ENCODE assay signal across 1 cellular context in the genomic region with DNA sequence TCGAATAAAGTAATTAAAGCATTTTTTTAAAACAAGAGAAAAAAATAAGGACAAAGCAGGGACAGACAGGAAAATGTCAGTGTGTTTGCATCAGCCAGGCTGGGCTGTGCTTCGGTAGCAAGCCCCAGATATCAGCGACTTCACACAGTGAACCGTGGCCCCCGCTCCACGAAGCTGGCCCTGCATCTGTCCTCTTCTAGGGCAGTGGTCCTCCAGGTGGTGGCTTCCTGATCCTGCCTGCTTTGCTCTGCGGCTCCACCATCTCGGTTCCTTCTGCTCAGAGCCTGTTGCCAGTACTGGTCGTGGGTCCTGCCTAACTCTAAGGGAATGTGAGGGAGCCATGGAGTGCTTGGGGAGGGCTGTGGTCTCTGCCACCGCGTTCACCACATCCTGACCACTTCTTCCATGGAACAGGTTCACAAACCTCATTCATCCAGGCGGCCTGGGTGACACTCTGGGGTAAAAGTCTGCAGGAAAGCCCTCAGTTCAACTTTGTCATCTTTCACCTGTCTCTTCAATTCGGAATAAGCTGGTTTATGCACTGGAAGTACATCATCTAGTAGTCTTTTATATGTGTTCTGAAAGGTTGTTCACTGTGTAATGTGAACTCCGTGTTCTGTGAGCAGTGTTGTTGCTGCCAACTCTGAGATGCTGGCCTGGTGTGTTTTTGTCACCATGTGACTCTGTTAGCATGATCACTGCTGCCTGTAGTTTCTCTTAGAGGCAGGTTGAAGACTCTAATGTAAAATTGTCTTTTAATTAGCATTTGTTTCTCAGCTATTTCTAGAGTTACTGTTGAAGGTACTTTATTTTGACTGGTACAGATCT.
A peak's percentile ranks its signal among the peaks of the same experiment; 100 is the strongest.
TF ChIP-seq lines count a peak whose summit lies in the region.

No MANE protein-coding gene starts in this region.

TF ChIP-seq in K562, 482 proteins besides CTCF, POLR2A, EP300 and RAD21 (continues in another document):
- peak; percentile 95 for TF ChIP-seq ZNF175 (CRISPR knock-in tag; IDR thresholded peaks at IDR 0.05; ENCODE audit: low read depth)
- no peak for TF ChIP-seq ZNF75A (CRISPR knock-in tag; IDR thresholded peaks at IDR 0.05)
- TF ChIP-seq, protein P1, sequence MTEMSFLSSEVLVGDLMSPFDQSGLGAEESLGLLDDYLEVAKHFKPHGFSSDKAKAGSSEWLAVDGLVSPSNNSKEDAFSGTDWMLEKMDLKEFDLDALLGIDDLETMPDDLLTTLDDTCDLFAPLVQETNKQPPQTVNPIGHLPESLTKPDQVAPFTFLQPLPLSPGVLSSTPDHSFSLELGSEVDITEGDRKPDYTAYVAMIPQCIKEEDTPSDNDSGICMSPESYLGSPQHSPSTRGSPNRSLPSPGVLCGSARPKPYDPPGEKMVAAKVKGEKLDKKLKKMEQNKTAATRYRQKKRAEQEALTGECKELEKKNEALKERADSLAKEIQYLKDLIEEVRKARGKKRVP (CRISPR knock-in tag; IDR thresholded peaks at IDR 0.05): peak; percentile 87
- no peak; the same call in 1 of the 2 replicates for TF ChIP-seq BACH1 (tag; IDR thresholded peaks at IDR 0.05)
- 0 out of 4 replicates have a peak, but pooled peaks of 1 of the 2 experiments have one; percentile 24 for TF ChIP-seq MAZ (CRISPR knock-in tag; conservative IDR thresholded peaks at IDR 0.05 in 1 of 2, IDR thresholded peaks at IDR 0.05 in 1 of 2)
- TF ChIP-seq, protein P2, sequence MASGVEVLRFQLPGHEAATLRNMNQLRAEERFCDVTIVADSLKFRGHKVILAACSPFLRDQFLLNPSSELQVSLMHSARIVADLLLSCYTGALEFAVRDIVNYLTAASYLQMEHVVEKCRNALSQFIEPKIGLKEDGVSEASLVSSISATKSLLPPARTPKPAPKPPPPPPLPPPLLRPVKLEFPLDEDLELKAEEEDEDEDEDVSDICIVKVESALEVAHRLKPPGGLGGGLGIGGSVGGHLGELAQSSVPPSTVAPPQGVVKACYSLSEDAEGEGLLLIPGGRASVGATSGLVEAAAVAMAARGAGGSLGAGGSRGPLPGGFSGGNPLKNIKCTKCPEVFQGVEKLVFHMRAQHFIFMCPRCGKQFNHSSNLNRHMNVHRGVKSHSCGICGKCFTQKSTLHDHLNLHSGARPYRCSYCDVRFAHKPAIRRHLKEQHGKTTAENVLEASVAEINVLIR (CRISPR knock-in tag; IDR thresholded peaks at IDR 0.05): 0 out of 2 replicates have a peak, but pooled peaks have one; percentile 17
- TF ChIP-seq RCOR1 (IDR thresholded peaks at IDR 0.05; ENCODE audit: borderline replicate concordance in 1 of 2, low read depth in 2 of 2, low read length in 2 of 2): 0 out of 4 replicates have a peak, but pooled peaks of 1 of the 2 experiments have one; percentile 4
- no peak for TF ChIP-seq RBM17 (IDR thresholded peaks at IDR 0.05; ENCODE audit: borderline replicate concordance, low read depth, low read length)
- peak; percentile 26; the same call in 1 of the 2 replicates for TF ChIP-seq ARID1B (IDR thresholded peaks at IDR 0.05)
- peak; percentile 85 for TF ChIP-seq ZNF134 (CRISPR knock-in tag; conservative IDR thresholded peaks at IDR 0.05)
- TF ChIP-seq CTBP1 (IDR thresholded peaks at IDR 0.05; ENCODE audit: borderline replicate concordance): peak; percentile 58; the same call in 1 of the 2 replicates
- peak; percentile 49 for TF ChIP-seq BRD9 (IDR thresholded peaks at IDR 0.05; ENCODE audit: low read depth, partially characterized antibody)
- TF ChIP-seq CXXC5 (CRISPR knock-in tag; IDR thresholded peaks at IDR 0.05): peak; percentile 65
- TF ChIP-seq, protein P3, sequence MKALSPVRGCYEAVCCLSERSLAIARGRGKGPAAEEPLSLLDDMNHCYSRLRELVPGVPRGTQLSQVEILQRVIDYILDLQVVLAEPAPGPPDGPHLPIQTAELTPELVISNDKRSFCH (CRISPR knock-in tag; IDR thresholded peaks at IDR 0.05): no peak
- TF ChIP-seq, protein P3 (tag; IDR thresholded peaks at IDR 0.05): 0 out of 2 replicates have a peak, but pooled peaks have one; percentile 32
- no peak for TF ChIP-seq BMI1 (IDR thresholded peaks at IDR 0.05; ENCODE audit: low read length)
- TF ChIP-seq ZNF766 (CRISPR knock-in tag; conservative IDR thresholded peaks at IDR 0.05): 0 out of 2 replicates have a peak, but pooled peaks have one; percentile 45
- TF ChIP-seq ZSCAN32 (CRISPR knock-in tag; IDR thresholded peaks at IDR 0.05): peak; percentile 77
- TF ChIP-seq ATF1 (CRISPR knock-in tag; IDR thresholded peaks at IDR 0.05): no peak
- TF ChIP-seq ATF1 (tag; IDR thresholded peaks at IDR 0.05): no peak
- TF ChIP-seq ZBTB17 (CRISPR knock-in tag; IDR thresholded peaks at IDR 0.05): peak; percentile 69; the same call in 1 of the 2 replicates
- TF ChIP-seq, protein P4, sequence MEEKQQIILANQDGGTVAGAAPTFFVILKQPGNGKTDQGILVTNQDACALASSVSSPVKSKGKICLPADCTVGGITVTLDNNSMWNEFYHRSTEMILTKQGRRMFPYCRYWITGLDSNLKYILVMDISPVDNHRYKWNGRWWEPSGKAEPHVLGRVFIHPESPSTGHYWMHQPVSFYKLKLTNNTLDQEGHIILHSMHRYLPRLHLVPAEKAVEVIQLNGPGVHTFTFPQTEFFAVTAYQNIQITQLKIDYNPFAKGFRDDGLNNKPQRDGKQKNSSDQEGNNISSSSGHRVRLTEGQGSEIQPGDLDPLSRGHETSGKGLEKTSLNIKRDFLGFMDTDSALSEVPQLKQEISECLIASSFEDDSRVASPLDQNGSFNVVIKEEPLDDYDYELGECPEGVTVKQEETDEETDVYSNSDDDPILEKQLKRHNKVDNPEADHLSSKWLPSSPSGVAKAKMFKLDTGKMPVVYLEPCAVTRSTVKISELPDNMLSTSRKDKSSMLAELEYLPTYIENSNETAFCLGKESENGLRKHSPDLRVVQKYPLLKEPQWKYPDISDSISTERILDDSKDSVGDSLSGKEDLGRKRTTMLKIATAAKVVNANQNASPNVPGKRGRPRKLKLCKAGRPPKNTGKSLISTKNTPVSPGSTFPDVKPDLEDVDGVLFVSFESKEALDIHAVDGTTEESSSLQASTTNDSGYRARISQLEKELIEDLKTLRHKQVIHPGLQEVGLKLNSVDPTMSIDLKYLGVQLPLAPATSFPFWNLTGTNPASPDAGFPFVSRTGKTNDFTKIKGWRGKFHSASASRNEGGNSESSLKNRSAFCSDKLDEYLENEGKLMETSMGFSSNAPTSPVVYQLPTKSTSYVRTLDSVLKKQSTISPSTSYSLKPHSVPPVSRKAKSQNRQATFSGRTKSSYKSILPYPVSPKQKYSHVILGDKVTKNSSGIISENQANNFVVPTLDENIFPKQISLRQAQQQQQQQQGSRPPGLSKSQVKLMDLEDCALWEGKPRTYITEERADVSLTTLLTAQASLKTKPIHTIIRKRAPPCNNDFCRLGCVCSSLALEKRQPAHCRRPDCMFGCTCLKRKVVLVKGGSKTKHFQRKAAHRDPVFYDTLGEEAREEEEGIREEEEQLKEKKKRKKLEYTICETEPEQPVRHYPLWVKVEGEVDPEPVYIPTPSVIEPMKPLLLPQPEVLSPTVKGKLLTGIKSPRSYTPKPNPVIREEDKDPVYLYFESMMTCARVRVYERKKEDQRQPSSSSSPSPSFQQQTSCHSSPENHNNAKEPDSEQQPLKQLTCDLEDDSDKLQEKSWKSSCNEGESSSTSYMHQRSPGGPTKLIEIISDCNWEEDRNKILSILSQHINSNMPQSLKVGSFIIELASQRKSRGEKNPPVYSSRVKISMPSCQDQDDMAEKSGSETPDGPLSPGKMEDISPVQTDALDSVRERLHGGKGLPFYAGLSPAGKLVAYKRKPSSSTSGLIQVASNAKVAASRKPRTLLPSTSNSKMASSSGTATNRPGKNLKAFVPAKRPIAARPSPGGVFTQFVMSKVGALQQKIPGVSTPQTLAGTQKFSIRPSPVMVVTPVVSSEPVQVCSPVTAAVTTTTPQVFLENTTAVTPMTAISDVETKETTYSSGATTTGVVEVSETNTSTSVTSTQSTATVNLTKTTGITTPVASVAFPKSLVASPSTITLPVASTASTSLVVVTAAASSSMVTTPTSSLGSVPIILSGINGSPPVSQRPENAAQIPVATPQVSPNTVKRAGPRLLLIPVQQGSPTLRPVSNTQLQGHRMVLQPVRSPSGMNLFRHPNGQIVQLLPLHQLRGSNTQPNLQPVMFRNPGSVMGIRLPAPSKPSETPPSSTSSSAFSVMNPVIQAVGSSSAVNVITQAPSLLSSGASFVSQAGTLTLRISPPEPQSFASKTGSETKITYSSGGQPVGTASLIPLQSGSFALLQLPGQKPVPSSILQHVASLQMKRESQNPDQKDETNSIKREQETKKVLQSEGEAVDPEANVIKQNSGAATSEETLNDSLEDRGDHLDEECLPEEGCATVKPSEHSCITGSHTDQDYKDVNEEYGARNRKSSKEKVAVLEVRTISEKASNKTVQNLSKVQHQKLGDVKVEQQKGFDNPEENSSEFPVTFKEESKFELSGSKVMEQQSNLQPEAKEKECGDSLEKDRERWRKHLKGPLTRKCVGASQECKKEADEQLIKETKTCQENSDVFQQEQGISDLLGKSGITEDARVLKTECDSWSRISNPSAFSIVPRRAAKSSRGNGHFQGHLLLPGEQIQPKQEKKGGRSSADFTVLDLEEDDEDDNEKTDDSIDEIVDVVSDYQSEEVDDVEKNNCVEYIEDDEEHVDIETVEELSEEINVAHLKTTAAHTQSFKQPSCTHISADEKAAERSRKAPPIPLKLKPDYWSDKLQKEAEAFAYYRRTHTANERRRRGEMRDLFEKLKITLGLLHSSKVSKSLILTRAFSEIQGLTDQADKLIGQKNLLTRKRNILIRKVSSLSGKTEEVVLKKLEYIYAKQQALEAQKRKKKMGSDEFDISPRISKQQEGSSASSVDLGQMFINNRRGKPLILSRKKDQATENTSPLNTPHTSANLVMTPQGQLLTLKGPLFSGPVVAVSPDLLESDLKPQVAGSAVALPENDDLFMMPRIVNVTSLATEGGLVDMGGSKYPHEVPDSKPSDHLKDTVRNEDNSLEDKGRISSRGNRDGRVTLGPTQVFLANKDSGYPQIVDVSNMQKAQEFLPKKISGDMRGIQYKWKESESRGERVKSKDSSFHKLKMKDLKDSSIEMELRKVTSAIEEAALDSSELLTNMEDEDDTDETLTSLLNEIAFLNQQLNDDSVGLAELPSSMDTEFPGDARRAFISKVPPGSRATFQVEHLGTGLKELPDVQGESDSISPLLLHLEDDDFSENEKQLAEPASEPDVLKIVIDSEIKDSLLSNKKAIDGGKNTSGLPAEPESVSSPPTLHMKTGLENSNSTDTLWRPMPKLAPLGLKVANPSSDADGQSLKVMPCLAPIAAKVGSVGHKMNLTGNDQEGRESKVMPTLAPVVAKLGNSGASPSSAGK (IDR thresholded peaks at IDR 0.05): peak; percentile 74
- peak; percentile 86 for TF ChIP-seq ZNF584 (CRISPR knock-in tag; IDR thresholded peaks at IDR 0.05; ENCODE audit: low read depth)
- TF ChIP-seq MYC (IDR thresholded peaks at IDR 0.05; ENCODE audit: low read depth, low read length): peak; percentile 62
- TF ChIP-seq MYC (CRISPR knock-in tag; IDR thresholded peaks at IDR 0.05; ENCODE audit: borderline replicate concordance, low read depth): no peak
- peak; percentile 56; the same call in 1 of the 2 replicates for TF ChIP-seq TAF7 (tag; IDR thresholded peaks at IDR 0.05)
- 0 out of 2 replicates have a peak, but pooled peaks have one; percentile 53 for TF ChIP-seq ZNF583 (CRISPR knock-in tag; IDR thresholded peaks at IDR 0.05)
- no peak for TF ChIP-seq HMG20A (CRISPR knock-in tag; conservative IDR thresholded peaks at IDR 0.05)
- TF ChIP-seq EP400 (IDR thresholded peaks at IDR 0.05): peak; percentile 32
- no peak for TF ChIP-seq ZKSCAN8 (CRISPR knock-in tag; IDR thresholded peaks at IDR 0.05)
- no peak for TF ChIP-seq SP2 (IDR thresholded peaks at IDR 0.05; ENCODE audit: extremely low read depth, low read depth, low read length, poor library complexity, severe bottlenecking)
- peak; percentile 93 for TF ChIP-seq L3MBTL2 (IDR thresholded peaks at IDR 0.05)
- TF ChIP-seq, protein P5, sequence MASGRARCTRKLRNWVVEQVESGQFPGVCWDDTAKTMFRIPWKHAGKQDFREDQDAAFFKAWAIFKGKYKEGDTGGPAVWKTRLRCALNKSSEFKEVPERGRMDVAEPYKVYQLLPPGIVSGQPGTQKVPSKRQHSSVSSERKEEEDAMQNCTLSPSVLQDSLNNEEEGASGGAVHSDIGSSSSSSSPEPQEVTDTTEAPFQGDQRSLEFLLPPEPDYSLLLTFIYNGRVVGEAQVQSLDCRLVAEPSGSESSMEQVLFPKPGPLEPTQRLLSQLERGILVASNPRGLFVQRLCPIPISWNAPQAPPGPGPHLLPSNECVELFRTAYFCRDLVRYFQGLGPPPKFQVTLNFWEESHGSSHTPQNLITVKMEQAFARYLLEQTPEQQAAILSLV (tag; IDR thresholded peaks at IDR 0.05): 0 out of 2 replicates have a peak, but pooled peaks have one; percentile 13
- TF ChIP-seq ZNF589 (CRISPR knock-in tag; IDR thresholded peaks at IDR 0.05; ENCODE audit: low read depth): peak; percentile 85
- TF ChIP-seq SOX6 (IDR thresholded peaks at IDR 0.05): peak; percentile 18; the same call in 1 of the 2 replicates
- TF ChIP-seq POLR2G (IDR thresholded peaks at IDR 0.05; ENCODE audit: low read depth, low read length): peak; percentile 71
- no peak for TF ChIP-seq NR2C2 (CRISPR knock-in tag; IDR thresholded peaks at IDR 0.05)
- peak; percentile 53; the same call in 1 of the 2 replicates for TF ChIP-seq NR2C2 (tag; IDR thresholded peaks at IDR 0.05)
- TF ChIP-seq, protein P6, sequence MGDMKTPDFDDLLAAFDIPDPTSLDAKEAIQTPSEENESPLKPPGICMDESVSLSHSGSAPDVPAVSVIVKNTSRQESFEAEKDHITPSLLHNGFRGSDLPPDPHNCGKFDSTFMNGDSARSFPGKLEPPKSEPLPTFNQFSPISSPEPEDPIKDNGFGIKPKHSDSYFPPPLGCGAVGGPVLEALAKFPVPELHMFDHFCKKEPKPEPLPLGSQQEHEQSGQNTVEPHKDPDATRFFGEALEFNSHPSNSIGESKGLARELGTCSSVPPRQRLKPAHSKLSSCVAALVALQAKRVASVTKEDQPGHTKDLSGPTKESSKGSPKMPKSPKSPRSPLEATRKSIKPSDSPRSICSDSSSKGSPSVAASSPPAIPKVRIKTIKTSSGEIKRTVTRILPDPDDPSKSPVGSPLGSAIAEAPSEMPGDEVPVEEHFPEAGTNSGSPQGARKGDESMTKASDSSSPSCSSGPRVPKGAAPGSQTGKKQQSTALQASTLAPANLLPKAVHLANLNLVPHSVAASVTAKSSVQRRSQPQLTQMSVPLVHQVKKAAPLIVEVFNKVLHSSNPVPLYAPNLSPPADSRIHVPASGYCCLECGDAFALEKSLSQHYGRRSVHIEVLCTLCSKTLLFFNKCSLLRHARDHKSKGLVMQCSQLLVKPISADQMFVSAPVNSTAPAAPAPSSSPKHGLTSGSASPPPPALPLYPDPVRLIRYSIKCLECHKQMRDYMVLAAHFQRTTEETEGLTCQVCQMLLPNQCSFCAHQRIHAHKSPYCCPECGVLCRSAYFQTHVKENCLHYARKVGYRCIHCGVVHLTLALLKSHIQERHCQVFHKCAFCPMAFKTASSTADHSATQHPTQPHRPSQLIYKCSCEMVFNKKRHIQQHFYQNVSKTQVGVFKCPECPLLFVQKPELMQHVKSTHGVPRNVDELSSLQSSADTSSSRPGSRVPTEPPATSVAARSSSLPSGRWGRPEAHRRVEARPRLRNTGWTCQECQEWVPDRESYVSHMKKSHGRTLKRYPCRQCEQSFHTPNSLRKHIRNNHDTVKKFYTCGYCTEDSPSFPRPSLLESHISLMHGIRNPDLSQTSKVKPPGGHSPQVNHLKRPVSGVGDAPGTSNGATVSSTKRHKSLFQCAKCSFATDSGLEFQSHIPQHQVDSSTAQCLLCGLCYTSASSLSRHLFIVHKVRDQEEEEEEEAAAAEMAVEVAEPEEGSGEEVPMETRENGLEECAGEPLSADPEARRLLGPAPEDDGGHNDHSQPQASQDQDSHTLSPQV (IDR thresholded peaks at IDR 0.05): peak; percentile 58; the same call in 1 of the 2 replicates
- peak; percentile 92 for TF ChIP-seq CEBPG (CRISPR knock-in tag; IDR thresholded peaks at IDR 0.05)
- peak; percentile 55 to 84 for TF ChIP-seq CEBPG (tag; conservative IDR thresholded peaks at IDR 0.05 in 1 of 2, IDR thresholded peaks at IDR 0.05 in 1 of 2)
